Comparison of ENCODE assay signal across 8 cellular contexts in genomic region chr10:62037890-62038608, GRCh38.
A peak's percentile ranks its signal among the peaks of the same experiment; 100 is the strongest.
DNase-seq lines count a peak whose midpoint lies in the region; ATAC-seq and TF ChIP-seq lines count a peak whose summit lies in the region.

No MANE protein-coding gene starts in this region.

- peak overlapping the region in 2 of 4 donors; percentile 13 to 37 for H3K4me3 ChIP-seq in sigmoid colon
- no peak overlapping the region for H3K4me3 ChIP-seq in foreskin fibroblast (ENCODE audit: low read depth in 1 of 2, low read length in 2 of 2)

- no peaks in the 10 kb centered on the region for H3K36me3 ChIP-seq in sigmoid colon

- peaks cover 0 to 79% (median 59%) of the 10 kb centered on the region in 4 donors for H3K4me1 ChIP-seq in sigmoid colon

- intact Hi-C loops in dendritic cell treated with granulocyte-macrophage colony-stimulating factor and Interleukin-4, amounts not matched to agents 40 ng/mL and 50 ng/mL, for 4 days (cut with micrococcal nuclease), result loop anchor here (1.0 to 10.0 kb wide), 3 partner anchors 136 to 397 kb away; partner anchors contain the start of gene ARID5B
- intact Hi-C loops in sigmoid colon (cut with DNase I), result loop anchor here (1.0 to 10.0 kb wide), 5 partner anchors 46 to 291 kb away; partner anchors contain the start of gene ARID5B

- no peak for TF ChIP-seq CTCF in sigmoid colon (IDR thresholded peaks at IDR 0.05)
- no peak for TF ChIP-seq CTCF in foreskin fibroblast (IDR thresholded peaks at IDR 0.05; ENCODE audit: low read depth, low read length)

- no peaks in the 10 kb centered on the region for H3K9me3 ChIP-seq in sigmoid colon

- peak overlapping the region; percentile 45 for H3K27ac Mint-ChIP-seq in dendritic cell treated with granulocyte-macrophage colony-stimulating factor and Interleukin-4, amounts not matched to agents 40 ng/mL and 50 ng/mL, for 4 days

- H3K27me3 Mint-ChIP-seq in dendritic cell treated with granulocyte-macrophage colony-stimulating factor and Interleukin-4, amounts not matched to agents 40 ng/mL and 50 ng/mL, for 4 days, result no peaks in the 10 kb centered on the region

- H3K9me3 Mint-ChIP-seq in dendritic cell treated with granulocyte-macrophage colony-stimulating factor and Interleukin-4, amounts not matched to agents 40 ng/mL and 50 ng/mL, for 4 days, result no peaks in the 10 kb centered on the region

- ATAC-seq in GM21360 (IDR thresholded peaks at IDR 0.05; ENCODE audit: unreplicated experiment), result peak; percentile 10
- ATAC-seq in GM21515 (IDR thresholded peaks at IDR 0.05; ENCODE audit: unreplicated experiment), result no peak

- no peak for TF ChIP-seq EP300 in sigmoid colon (IDR thresholded peaks at IDR 0.05)

- peak overlapping the region; percentile 69 to 95 (median 82) for H3K27ac ChIP-seq in sigmoid colon

- H3K4me1 Mint-ChIP-seq in dendritic cell treated with granulocyte-macrophage colony-stimulating factor and Interleukin-4, amounts not matched to agents 40 ng/mL and 50 ng/mL, for 4 days (ENCODE audit: low read depth), result peaks cover 38% of the 10 kb centered on the region

- DNase-seq in NCI-H345 (lab: John Stamatoyannopoulos, UW) (peak; percentile 13), sigmoid colon (no peak), foreskin fibroblast (no peak)
- no peak for DNase-seq in stimulated activated CD4-positive, alpha-beta T cell treated with anti-CD3 and anti-CD28 coated beads, Interleukin-2, amount 100 ng/mL, for 24 hours
- no peak for DNase-seq in central memory CD4-positive, alpha-beta T cell

- H3K27me3 ChIP-seq in sigmoid colon, result no peaks in the 10 kb centered on the region

- TF ChIP-seq POLR2A in sigmoid colon (IDR thresholded peaks at IDR 0.05), result no peak

- H3K4me3 Mint-ChIP-seq in dendritic cell treated with granulocyte-macrophage colony-stimulating factor and Interleukin-4, amounts not matched to agents 40 ng/mL and 50 ng/mL, for 4 days, result no peak overlapping the region

- H3K36me3 Mint-ChIP-seq in dendritic cell treated with granulocyte-macrophage colony-stimulating factor and Interleukin-4, amounts not matched to agents 40 ng/mL and 50 ng/mL, for 4 days (ENCODE audit: low read depth), result peaks cover 13% of the 10 kb centered on the region
